ENCODE assay signal across 8 cellular contexts in the genomic region with DNA sequence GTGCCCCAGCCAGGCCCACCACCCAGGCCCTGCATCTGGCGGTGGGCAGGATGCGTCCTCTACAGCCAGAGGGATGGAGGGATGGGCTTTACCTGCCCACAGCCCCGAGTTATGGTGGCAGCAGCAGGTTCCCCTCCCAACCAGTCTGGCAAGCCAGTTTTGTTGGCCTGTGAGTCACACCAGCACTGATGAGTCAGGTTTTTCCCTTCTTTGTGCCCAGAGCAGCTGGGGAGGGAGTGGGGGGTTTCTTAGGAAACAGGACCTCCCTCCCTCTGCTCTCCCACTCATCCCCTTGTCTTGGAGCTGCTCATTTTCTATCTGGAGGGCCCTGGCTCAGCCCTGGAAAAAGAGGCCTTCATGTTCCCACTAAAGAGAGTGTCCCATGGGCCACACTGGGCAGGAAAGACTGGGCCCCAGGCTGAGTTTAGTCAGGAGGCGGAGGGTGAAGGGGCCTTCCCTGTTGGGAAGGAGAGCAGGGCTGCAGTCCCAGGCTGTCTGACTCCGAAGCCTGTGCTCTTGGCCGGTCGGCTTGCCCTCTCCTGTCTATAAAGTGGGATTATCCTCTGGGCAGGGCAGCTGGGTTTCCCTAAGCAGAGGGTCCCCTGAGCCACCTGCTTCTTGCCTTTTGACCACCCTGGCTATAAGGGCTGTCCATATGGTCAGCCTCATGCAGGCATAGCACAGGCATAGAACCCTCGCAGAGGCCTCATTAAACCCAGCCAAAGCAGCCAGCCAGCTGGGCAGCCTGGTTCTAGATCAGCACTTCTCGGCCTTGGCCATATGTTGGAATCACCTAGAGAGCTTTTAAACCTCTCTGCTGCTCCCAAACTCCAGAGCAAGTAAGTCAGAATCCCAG. TPM values are rescaled to one million over a fixed set of nuclear protein-coding genes. Genes with fewer than 3 reads are reported as not detected.
DNase-seq lines count a peak whose midpoint lies in the region; ATAC-seq and TF ChIP-seq lines count a peak whose summit lies in the region.

No MANE protein-coding gene starts in this region.

- no peaks in the 10 kb centered on the region for H3K36me3 ChIP-seq in neutrophil
- no peaks in the 10 kb centered on the region for H3K36me3 ChIP-seq in transverse colon

- H3K4me1 ChIP-seq in neutrophil (ENCODE audit: control insufficient read depth in 1 of 2, insufficient read depth in 1 of 2, low read depth in 1 of 2, low read length in 1 of 2) (peaks cover 11 to 14% of the 10 kb centered on the region in 2 experiments), transverse colon (peaks cover 6 to 22% (median 14%) of the 10 kb centered on the region in 4 donors)

- no peak for TF ChIP-seq POLR2A in transverse colon (IDR thresholded peaks at IDR 0.05)

- ATAC-seq in HG03521 (IDR thresholded peaks at IDR 0.05; ENCODE audit: unreplicated experiment) (no peak), GM19395 (IDR thresholded peaks at IDR 0.05; ENCODE audit: unreplicated experiment) (no peak)

- H3K27me3 ChIP-seq in AG04450 (ENCODE audit: control insufficient read depth, insufficient read depth, low read length): no peaks in the 10 kb centered on the region
- no peaks in the 10 kb centered on the region for H3K27me3 ChIP-seq in neutrophil
- no peaks in the 10 kb centered on the region for H3K27me3 ChIP-seq in transverse colon

- H3K27ac ChIP-seq in AG04450 (ENCODE audit: low read depth, low read length) (peak overlapping the region; percentile 99), neutrophil (peak overlapping the region; percentile 58), transverse colon (peak overlapping the region; percentile 79 to 88 (median 82))

- in situ Hi-C loops in transverse colon (cut with MboI; ENCODE audit: low pct_ligation_motif_present in 1 of 4, low pct_unique_long_range_greater_than_20kb in 1 of 4, low sequenced_read_pairs in 3 of 4): no loop called here

- CTCF ChIA-PET in AG04450 (lab: Charles Lee): interaction anchor here (1.0 to 6.2 kb wide), 3 partner anchors 8 to 43 kb away, joined by 3 to 30 read pairs (median 5); no protein-coding TSS in a partner anchor

- TF ChIP-seq EP300 in transverse colon (IDR thresholded peaks at IDR 0.05; ENCODE audit: low read depth): no peak

- no peaks in the 10 kb centered on the region for H3K9me3 ChIP-seq in AG04450 (ENCODE audit: control insufficient read depth, insufficient read depth, low read length)
- no peaks in the 10 kb centered on the region for H3K9me3 ChIP-seq in neutrophil
- no peaks in the 10 kb centered on the region for H3K9me3 ChIP-seq in transverse colon

- DNase-seq in AG04450 (ENCODE audit: low read depth, low spot score) (peak; percentile 81), HT1080 (ENCODE audit: low read depth) (peak; percentile 98), activated T-cell treated with anti-CD3 and anti-CD28 coated beads for 4 hours (peak; percentile 31), fibroblast of the conjunctiva (ENCODE audit: low read depth) (peak; percentile 96), transverse colon (peak; percentile 37)

- intact Hi-C loops in transverse colon (cut with DNase I; ENCODE audit: low total_unique reads): no loop called here

- POLR2A ChIA-PET in AG04450 (lab: Yijun Ruan, JAX): interaction anchor here (0.6 to 1.6 kb wide), 2 partner anchors 44 to 97 kb away, joined by 3 to 6 read pairs; a partner anchor contains a TSS

- TF ChIP-seq CTCF in AG04450 (IDR thresholded peaks at IDR 0.05; ENCODE audit: low read depth, low read length) (no peak), neutrophil (IDR thresholded peaks at IDR 0.05) (no peak), transverse colon (IDR thresholded peaks at IDR 0.05) (no peak)

- H3K4me3 ChIP-seq in AG04450 (ENCODE audit: low read depth, low read length) (no peak overlapping the region; the same call in 1 of the 2 replicates), neutrophil (ENCODE audit: low read depth in 1 of 2, low read length in 1 of 2) (no peak overlapping the region), transverse colon (no peak overlapping the region)

- 70% methylated on average over 9 of the region's 9 CpGs; no CpG with 5 or more reads in 1 of the 2 donors for WGBS in transverse colon (ENCODE audit: low coverage in 1 of 2), 2 donors

RNA-seq across cellular contexts. Expression of a gene that starts 30.2 kb away (rescaled TPM):
- polyA plus RNA-seq in AG04450 (2011; rRNA removed): 0.05 and 0.06 TPM in 2 replicates
- not detected in 2 replicates for polyA minus RNA-seq in AG04450 (2011; rRNA and poly(A)+ RNA removed)
- not detected in 2 replicates for total RNA-seq in HT1080 (2014; rRNA removed; shearing (Covaris generic))
- polyA plus RNA-seq in HT1080 (2015; cell fraction: cytosol; rRNA removed): 0.05 TPM in 1 of 2 replicates, not detected in the other
- polyA plus RNA-seq in HT1080 (2015; cell fraction: nucleus; rRNA removed): 0.13 TPM in 1 of 2 replicates, not detected in the other
- not detected for total RNA-seq in transverse colon

RNA-seq across cellular contexts. Expression of a gene that starts 41.8 kb away (rescaled TPM):
- polyA plus RNA-seq in AG04450 (2011; rRNA removed): 0.41 and 0.53 TPM in 2 replicates
- polyA minus RNA-seq in AG04450 (2011; rRNA and poly(A)+ RNA removed): 0.55 and 0.61 TPM in 2 replicates
- total RNA-seq in HT1080 (2014; rRNA removed; shearing (Covaris generic)): 0.53 TPM in 1 of 2 replicates, not detected in the other
- 0.16 and 0.72 TPM in 2 replicates for polyA plus RNA-seq in HT1080 (2015; cell fraction: cytosol; rRNA removed)
- polyA plus RNA-seq in HT1080 (2015; cell fraction: nucleus; rRNA removed): 1.2 and 2.0 TPM in 2 replicates
- total RNA-seq in transverse colon: not detected

RNA-seq across cellular contexts. Expression of a gene that starts 43.7 kb away (rescaled TPM):
- 15.5 and 20.3 TPM in 2 replicates for polyA plus RNA-seq in AG04450 (2011; rRNA removed)
- polyA minus RNA-seq in AG04450 (2011; rRNA and poly(A)+ RNA removed): 7.9 and 9.6 TPM in 2 replicates
- 42.1 and 53.0 TPM in 2 replicates for total RNA-seq in HT1080 (2014; rRNA removed; shearing (Covaris generic))
- polyA plus RNA-seq in HT1080 (2015; cell fraction: cytosol; rRNA removed): 34.0 and 37.3 TPM in 2 replicates
- 13.2 and 14.1 TPM in 2 replicates for polyA plus RNA-seq in HT1080 (2015; cell fraction: nucleus; rRNA removed)
- 1 to 10 TPM in 3 of 4 donors, under 1 TPM in 1; 0.40 to 4.1 (median 3.2) TPM for total RNA-seq in transverse colon

RNA-seq across cellular contexts. Expression of a gene that starts 44.2 kb away (rescaled TPM):
- 71.5 and 80.2 TPM in 2 replicates for polyA plus RNA-seq in AG04450 (2011; rRNA removed)
- 144 and 158 TPM in 2 replicates for polyA minus RNA-seq in AG04450 (2011; rRNA and poly(A)+ RNA removed)
- 129 and 152 TPM in 2 replicates for total RNA-seq in HT1080 (2014; rRNA removed; shearing (Covaris generic))
- polyA plus RNA-seq in HT1080 (2015; cell fraction: cytosol; rRNA removed): 68.5 and 77.9 TPM in 2 replicates
- 208 and 229 TPM in 2 replicates for polyA plus RNA-seq in HT1080 (2015; cell fraction: nucleus; rRNA removed)
- total RNA-seq in transverse colon: 100 to 1,000 TPM in 3 of 4 donors, 10 to 100 TPM in 1; 62.8 to 116 (median 106) TPM

RNA-seq across cellular contexts. Expression of a gene that starts 47.1 kb away (rescaled TPM):
- not detected in 2 replicates for polyA plus RNA-seq in AG04450 (2011; rRNA removed)
- polyA minus RNA-seq in AG04450 (2011; rRNA and poly(A)+ RNA removed): not detected in 2 replicates
- total RNA-seq in HT1080 (2014; rRNA removed; shearing (Covaris generic)): not detected in 2 replicates
- not detected in 2 replicates for polyA plus RNA-seq in HT1080 (2015; cell fraction: cytosol; rRNA removed)
- 0.46 TPM in 1 of 2 replicates, not detected in the other for polyA plus RNA-seq in HT1080 (2015; cell fraction: nucleus; rRNA removed)
- total RNA-seq in transverse colon: not detected

Comparison
In these comparisons a context has a peak if more than half of its experiments do, and no peak if none do; other contexts are left out.
1. DNase-seq: peak in every context shown above with its lines; median percentile 98 in HT1080; 96 in fibroblast of the conjunctiva; 81 in AG04450; 37 in transverse colon; 31 in activated T-cell treated with anti-CD3 and anti-CD28 coated beads for 4 hours.